ENCODE assay signal across 14 cellular contexts in the genomic region with DNA sequence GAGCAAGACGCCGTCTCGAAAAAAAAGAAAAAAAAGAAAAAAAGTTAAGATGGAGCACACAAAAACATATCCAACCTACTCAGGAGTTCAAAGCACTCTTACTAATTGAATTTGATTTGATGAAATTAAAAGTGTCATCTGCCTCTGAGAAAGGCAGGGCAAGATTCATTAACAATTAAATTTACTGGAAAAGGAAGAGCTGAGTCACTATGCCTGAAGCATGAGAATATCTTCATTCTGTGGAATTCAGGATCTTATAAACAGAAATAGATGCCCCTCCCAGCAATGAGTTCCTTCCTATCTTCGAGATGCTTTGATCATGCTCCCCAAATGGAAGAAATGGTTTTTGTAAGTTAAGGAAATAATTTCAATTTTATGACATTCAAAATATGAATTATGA.
DNase-seq lines count a peak whose midpoint lies in the region; ATAC-seq and TF ChIP-seq lines count a peak whose summit lies in the region.
"Had no signal": no experiment of that assay in that cellular context is flagged by ENCODE, and none has a peak within 500 bp of the region (broad histone marks: within the 10 kb centered on the region; RNA-seq: fewer than 3 reads in every experiment).

No MANE protein-coding gene starts in this region.

- H3K4me1 ChIP-seq in GM23248 (ENCODE audit: insufficient read depth): no peaks in the 10 kb centered on the region

- H3K4me2 ChIP-seq in GM23248 (ENCODE audit: unreplicated experiment): no peak overlapping the region

- H2AFZ ChIP-seq in GM23248: no peak overlapping the region

- peaks cover 18% of the 10 kb centered on the region for H3K27me3 ChIP-seq in GM23248 (replicated peaks; ENCODE audit: insufficient read depth)
- H3K27me3 ChIP-seq: BLaER1 treated with 17β-estradiol and CSF1 and Interleukin-3, amounts not matched to agents 10 nM and 100 nM had no signal

- H3K36me3 ChIP-seq in GM23248 (ENCODE audit: low read depth): no peaks in the 10 kb centered on the region
- H3K36me3 ChIP-seq: BLaER1 treated with 17β-estradiol and CSF1 and Interleukin-3, amounts not matched to agents 10 nM and 100 nM had no signal

- no peak overlapping the region for H3K9ac ChIP-seq in GM23248
- H3K9ac ChIP-seq: BLaER1 treated with 17β-estradiol and CSF1 and Interleukin-3, amounts not matched to agents 10 nM and 100 nM had no signal

- no peak for TF ChIP-seq CTCF in fibroblast of pulmonary artery (IDR thresholded peaks at IDR 0.05; ENCODE audit: low read length, missing control alignments)

- H3K4me3 ChIP-seq in GM23248 (no peak overlapping the region), fibroblast of pulmonary artery (replicated peaks; ENCODE audit: low read depth, low read length) (no peak overlapping the region)
- H3K4me3 ChIP-seq: BLaER1 treated with 17β-estradiol and CSF1 and Interleukin-3, amounts not matched to agents 10 nM and 100 nM had no signal

- H3K9me2 ChIP-seq in GM23248 (ENCODE audit: insufficient read depth): no peaks in the 10 kb centered on the region

- H3F3A ChIP-seq in GM23248 (ENCODE audit: insufficient read depth): no peaks in the 10 kb centered on the region

- WGBS in GM23248 (ENCODE audit: low coverage in 1 of 2, low lambda C conversion rate in 2 of 2, missing lambda C conversion rate in 2 of 2), 2 experiments: 64 to 73% methylated on average over 4 of the region's 4 CpGs

- H3K9me3 ChIP-seq in GM23248 (ENCODE audit: low read depth): no peaks in the 10 kb centered on the region
- H3K9me3 ChIP-seq: BLaER1 treated with 17β-estradiol and CSF1 and Interleukin-3, amounts not matched to agents 10 nM and 100 nM had no signal

- in situ Hi-C loops in GM23248 (cut with MboI): no loop called here

- H3K79me2 ChIP-seq in GM23248 (ENCODE audit: insufficient read depth): no peaks in the 10 kb centered on the region

- DNase-seq in GM23248 (peak; percentile 7), RPMI7951 (ENCODE audit: low read depth) (peak; percentile 46), fibroblast of pulmonary artery (ENCODE audit: low read depth) (peak; percentile 10), superior temporal gyrus (ENCODE audit: extremely low spot score) (peak; percentile 2), hypothalamus (lab: John Stamatoyannopoulos, UW) (no peak), NK-92 (lab: John Stamatoyannopoulos, UW; ENCODE audit: unreplicated experiment) (no peak)
- DNase-seq: KG1, NCI-H1092, NCI-H187, NCI-H774, SHP77 treated with DMSO at 0.1 percent for 48 hours, SW 1271 had no signal

- ATAC-seq in HG03280 (IDR thresholded peaks at IDR 0.05; ENCODE audit: unreplicated experiment): no peak

- no peaks in the 10 kb centered on the region for H4K20me1 ChIP-seq in GM23248 (ENCODE audit: insufficient read depth)
- H4K20me1 ChIP-seq: BLaER1 treated with 17β-estradiol and CSF1 and Interleukin-3, amounts not matched to agents 10 nM and 100 nM had no signal

- no peak overlapping the region for H3K27ac ChIP-seq in GM23248

Comparison
In these comparisons a context has a peak if more than half of its experiments do, and no peak if none do; other contexts are left out.
1. DNase-seq: peak in GM23248 (single experiment), RPMI7951 (single experiment), fibroblast of pulmonary artery (single experiment) and superior temporal gyrus (single experiment); none in hypothalamus (0 of 51) and NK-92 (single experiment).